ENCODE assay signal across 16 cellular contexts in genomic region chr7:24169077-24169624, GRCh38.
A peak's percentile ranks its signal among the peaks of the same experiment; 100 is the strongest.
DNase-seq lines count a peak whose midpoint lies in the region; TF ChIP-seq lines count a peak whose summit lies in the region.
"Had no signal": no experiment of that assay in that cellular context is flagged by ENCODE, and none has a peak within 500 bp of the region (broad histone marks: within the 10 kb centered on the region; RNA-seq: fewer than 3 reads in every experiment).

No MANE protein-coding gene starts in this region.

- no peaks in the 10 kb centered on the region for H3K27me3 ChIP-seq in testis
- H3K27me3 ChIP-seq: BE2C had no signal

- peak; percentile 5 for DNase-seq in CD1c-positive myeloid dendritic cell (ENCODE audit: extremely low spot score)
- peak; percentile 12 for DNase-seq in KBM-7
- DNase-seq in NB4 (ENCODE audit: low read depth), result peak; percentile 16
- peak; percentile 17 for DNase-seq in OCI-M1 (lab: John Stamatoyannopoulos, UW)
- no peak for DNase-seq in T-helper 2 cell
- no peak for DNase-seq in testis
- DNase-seq in midbrain (lab: John Stamatoyannopoulos, UW), result no peak
- DNase-seq: BE2C; CD8-positive, alpha-beta T cell; COR-L47; DMS153; DMS79 treated with DMSO at 0.1 percent for 48 hours; EL; HCEC 1CT; HFFc6 had no signal

- no peaks in the 10 kb centered on the region for H3K4me1 ChIP-seq in testis
- H3K4me1 ChIP-seq: BE2C had no signal

- H3K36me3 ChIP-seq in testis (ENCODE audit: low read depth, missing control alignments), result no peaks in the 10 kb centered on the region
- H3K36me3 ChIP-seq: BE2C had no signal

- in situ Hi-C loops in KBM-7 (cut with MboI; ENCODE audit: low pct_unique_long_range_greater_than_20kb, low sequenced_read_pairs), result no loop called here

- WGBS in testis, 2 donors, result 76 to 90% methylated on average over 5 of the region's 5 CpGs

- TF ChIP-seq CTCF in NB4 (IDR thresholded peaks at IDR 0.05; ENCODE audit: low read depth, low read length) (no peak), testis (IDR thresholded peaks at IDR 0.05) (no peak)

- H3K4me3 ChIP-seq in NB4 (ENCODE audit: low read depth, low read length), result no peak overlapping the region
- H3K4me3 ChIP-seq in testis, result no peak overlapping the region

- intact Hi-C loops in testis (cut with DNase I; ENCODE audit: low total_unique reads), result no loop called here

- H3K9me3 ChIP-seq in testis, result no peaks in the 10 kb centered on the region
- H3K9me3 ChIP-seq: BE2C had no signal

- no peak overlapping the region for H3K27ac ChIP-seq in testis
- H3K27ac ChIP-seq: C4-2B had no signal

- no peak for TF ChIP-seq POLR2A in NB4 (IDR thresholded peaks at IDR 0.05; ENCODE audit: extremely low read depth, insufficient read length)
- no peak for TF ChIP-seq POLR2A in testis (IDR thresholded peaks at IDR 0.05)

Comparison
In these comparisons a context has a peak if more than half of its experiments do, and no peak if none do; other contexts are left out.
1. DNase-seq: peak in CD1c-positive myeloid dendritic cell (single experiment), KBM-7 (single experiment), NB4 (single experiment) and OCI-M1 (single experiment); none in T-helper 2 cell (0 of 5), testis (single experiment) and midbrain (single experiment).